ENCODE assay signal across 2 cellular contexts in the genomic region with DNA sequence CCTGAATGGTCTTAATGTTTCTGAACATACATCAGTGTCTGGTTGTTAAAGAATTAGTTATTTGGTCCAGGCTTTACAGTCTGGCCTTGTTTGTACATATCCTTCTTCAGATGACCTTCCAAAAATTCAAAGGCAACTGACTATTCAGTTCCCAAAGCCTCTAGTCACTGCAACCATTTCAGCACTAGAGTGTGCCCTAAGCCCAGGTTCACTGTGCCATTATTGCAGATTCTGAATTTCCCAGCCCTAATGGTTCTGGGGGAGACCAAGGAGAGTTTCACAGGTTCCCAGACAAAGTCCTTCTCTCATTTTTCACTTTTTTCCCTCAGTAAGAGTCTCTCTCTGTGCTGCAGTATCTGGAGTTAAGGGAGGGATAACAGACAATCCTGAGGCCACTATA.
TF ChIP-seq lines count a peak whose summit lies in the region.

No MANE protein-coding gene starts in this region.

TF ChIP-seq in Ishikawa, 13 proteins besides CTCF, POLR2A, EP300 and RAD21 (continued from another document):
- TF ChIP-seq, protein P1, sequence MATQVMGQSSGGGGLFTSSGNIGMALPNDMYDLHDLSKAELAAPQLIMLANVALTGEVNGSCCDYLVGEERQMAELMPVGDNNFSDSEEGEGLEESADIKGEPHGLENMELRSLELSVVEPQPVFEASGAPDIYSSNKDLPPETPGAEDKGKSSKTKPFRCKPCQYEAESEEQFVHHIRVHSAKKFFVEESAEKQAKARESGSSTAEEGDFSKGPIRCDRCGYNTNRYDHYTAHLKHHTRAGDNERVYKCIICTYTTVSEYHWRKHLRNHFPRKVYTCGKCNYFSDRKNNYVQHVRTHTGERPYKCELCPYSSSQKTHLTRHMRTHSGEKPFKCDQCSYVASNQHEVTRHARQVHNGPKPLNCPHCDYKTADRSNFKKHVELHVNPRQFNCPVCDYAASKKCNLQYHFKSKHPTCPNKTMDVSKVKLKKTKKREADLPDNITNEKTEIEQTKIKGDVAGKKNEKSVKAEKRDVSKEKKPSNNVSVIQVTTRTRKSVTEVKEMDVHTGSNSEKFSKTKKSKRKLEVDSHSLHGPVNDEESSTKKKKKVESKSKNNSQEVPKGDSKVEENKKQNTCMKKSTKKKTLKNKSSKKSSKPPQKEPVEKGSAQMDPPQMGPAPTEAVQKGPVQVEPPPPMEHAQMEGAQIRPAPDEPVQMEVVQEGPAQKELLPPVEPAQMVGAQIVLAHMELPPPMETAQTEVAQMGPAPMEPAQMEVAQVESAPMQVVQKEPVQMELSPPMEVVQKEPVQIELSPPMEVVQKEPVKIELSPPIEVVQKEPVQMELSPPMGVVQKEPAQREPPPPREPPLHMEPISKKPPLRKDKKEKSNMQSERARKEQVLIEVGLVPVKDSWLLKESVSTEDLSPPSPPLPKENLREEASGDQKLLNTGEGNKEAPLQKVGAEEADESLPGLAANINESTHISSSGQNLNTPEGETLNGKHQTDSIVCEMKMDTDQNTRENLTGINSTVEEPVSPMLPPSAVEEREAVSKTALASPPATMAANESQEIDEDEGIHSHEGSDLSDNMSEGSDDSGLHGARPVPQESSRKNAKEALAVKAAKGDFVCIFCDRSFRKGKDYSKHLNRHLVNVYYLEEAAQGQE (IDR thresholded peaks at IDR 0.05; ENCODE audit: low read depth), result no peak
- TF ChIP-seq YY1 (IDR thresholded peaks at IDR 0.05; ENCODE audit: low read depth) (no peak), CREB1 (IDR thresholded peaks at IDR 0.05; ENCODE audit: low read depth) (no peak), NFIC (IDR thresholded peaks at IDR 0.05) (no peak), ZBTB7A (IDR thresholded peaks at IDR 0.05; ENCODE audit: low read depth) (no peak), CEBPB (IDR thresholded peaks at IDR 0.05) (no peak), EGR1 (IDR thresholded peaks at IDR 0.05) (no peak)
- TF ChIP-seq, protein P2, sequence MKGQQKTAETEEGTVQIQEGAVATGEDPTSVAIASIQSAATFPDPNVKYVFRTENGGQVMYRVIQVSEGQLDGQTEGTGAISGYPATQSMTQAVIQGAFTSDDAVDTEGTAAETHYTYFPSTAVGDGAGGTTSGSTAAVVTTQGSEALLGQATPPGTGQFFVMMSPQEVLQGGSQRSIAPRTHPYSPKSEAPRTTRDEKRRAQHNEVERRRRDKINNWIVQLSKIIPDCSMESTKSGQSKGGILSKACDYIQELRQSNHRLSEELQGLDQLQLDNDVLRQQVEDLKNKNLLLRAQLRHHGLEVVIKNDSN (IDR thresholded peaks at IDR 0.05), result no peak
- TF ChIP-seq, protein P3, sequence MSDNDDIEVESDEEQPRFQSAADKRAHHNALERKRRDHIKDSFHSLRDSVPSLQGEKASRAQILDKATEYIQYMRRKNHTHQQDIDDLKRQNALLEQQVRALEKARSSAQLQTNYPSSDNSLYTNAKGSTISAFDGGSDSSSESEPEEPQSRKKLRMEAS (IDR thresholded peaks at IDR 0.05), result no peak

TF ChIP-seq in GM12878, 131 proteins besides CTCF, POLR2A, EP300 and RAD21 (continued from another document):
- TF ChIP-seq, protein P4, sequence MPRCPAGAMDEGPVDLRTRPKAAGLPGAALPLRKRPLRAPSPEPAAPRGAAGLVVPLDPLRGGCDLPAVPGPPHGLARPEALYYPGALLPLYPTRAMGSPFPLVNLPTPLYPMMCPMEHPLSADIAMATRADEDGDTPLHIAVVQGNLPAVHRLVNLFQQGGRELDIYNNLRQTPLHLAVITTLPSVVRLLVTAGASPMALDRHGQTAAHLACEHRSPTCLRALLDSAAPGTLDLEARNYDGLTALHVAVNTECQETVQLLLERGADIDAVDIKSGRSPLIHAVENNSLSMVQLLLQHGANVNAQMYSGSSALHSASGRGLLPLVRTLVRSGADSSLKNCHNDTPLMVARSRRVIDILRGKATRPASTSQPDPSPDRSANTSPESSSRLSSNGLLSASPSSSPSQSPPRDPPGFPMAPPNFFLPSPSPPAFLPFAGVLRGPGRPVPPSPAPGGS (IDR thresholded peaks at IDR 0.05; ENCODE audit: borderline replicate concordance, insufficient read depth, low read depth, low read length, poor library complexity, severe bottlenecking), result no peak
